In genomic region chr15:72118400-72118978, GRCh38 we compare ENCODE assay signal across 8 cellular contexts. TPM values are rescaled to one million over a fixed set of nuclear protein-coding genes. Genes with fewer than 3 reads are reported as not detected.
DNase-seq lines count a peak whose midpoint lies in the region; ATAC-seq and TF ChIP-seq lines count a peak whose summit lies in the region.

TSS of gene SENP8 (plus strand) at chr15:72118403. CDS start at chr15:72139624, 21,221 bp downstream.

- peak within 1 kb of the TSS; percentile 89 to 98 (median 95) for H3K27ac ChIP-seq in BLaER1 treated with 17β-estradiol and CSF1 and Interleukin-3, amounts not matched to agents 10 nM and 100 nM
- H3K27ac ChIP-seq in heart right ventricle (peak within 1 kb of the TSS; percentile 88 to 99 (median 98)), gastrocnemius medialis (peak within 1 kb of the TSS; percentile 92 to 98 (median 95))

- no peak for DNase-seq in heart right ventricle
- no peak for DNase-seq in gastrocnemius medialis
- no peak for DNase-seq in GF-D8 (lab: John Stamatoyannopoulos, UW)
- DNase-seq in glomerular visceral epithelial cell (ENCODE audit: extremely low spot score), result no peak

- WGBS in heart right ventricle, 2 donors, result 1% methylated on average over 25 of the region's 25 CpGs

- ATAC-seq in GM19023 (IDR thresholded peaks at IDR 0.05; ENCODE audit: unreplicated experiment) (peak; percentile 29), HG03520 (IDR thresholded peaks at IDR 0.05; ENCODE audit: unreplicated experiment) (peak; percentile 29), heart right ventricle (peak; percentile 53 to 86 (median 72)), gastrocnemius medialis (peak; percentile 49 to 55)
- peak; percentile 64 for ATAC-seq in activated T-helper 17 cell treated with anti-CD3 and anti-CD28 coated beads, Interleukin-2, amount 50 U/mL, for 72 hours (replicated peaks)

- in situ Hi-C loops in gastrocnemius medialis (cut with MboI; ENCODE audit: low sequenced_read_pairs in 4 of 4), result no loop called here

- no peak for TF ChIP-seq POLR2A in gastrocnemius medialis (IDR thresholded peaks at IDR 0.05)

- peaks cover 0 to 37% (median 11%) of the 10 kb centered on the region in 11 experiments; a peak in 10 of 22 replicates for H4K20me1 ChIP-seq in BLaER1 treated with 17β-estradiol and CSF1 and Interleukin-3, amounts not matched to agents 10 nM and 100 nM

- H3K4me3 ChIP-seq in BLaER1 treated with 17β-estradiol and CSF1 and Interleukin-3, amounts not matched to agents 10 nM and 100 nM, result peak within 1 kb of the TSS; percentile 82 to 98 (median 89)
- H3K4me3 ChIP-seq in heart right ventricle (peak within 1 kb of the TSS; percentile 74 to 98 (median 92)), gastrocnemius medialis (peak within 1 kb of the TSS; percentile 73 to 96 (median 77))

- H3K36me3 ChIP-seq in BLaER1 treated with 17β-estradiol and CSF1 and Interleukin-3, amounts not matched to agents 10 nM and 100 nM, result no peaks in the 10 kb centered on the region
- H3K36me3 ChIP-seq in heart right ventricle (no peaks in the 10 kb centered on the region), gastrocnemius medialis (no peaks in the 10 kb centered on the region)

- H3K4me1 Mint-ChIP-seq in activated T-helper 17 cell treated with anti-CD3 and anti-CD28 coated beads, Interleukin-2, amount 50 U/mL, for 72 hours, result peaks cover 25% of the 10 kb centered on the region

- peaks cover 19 to 28% (median 24%) of the 10 kb centered on the region in 10 experiments for H3K4me1 ChIP-seq in BLaER1 treated with 17β-estradiol and CSF1 and Interleukin-3, amounts not matched to agents 10 nM and 100 nM
- H3K4me1 ChIP-seq in heart right ventricle (peaks cover 0 to 42% (median 26%) of the 10 kb centered on the region in 9 donors), gastrocnemius medialis (peaks cover 32 to 40% of the 10 kb centered on the region in 2 donors)

- no peaks in the 10 kb centered on the region for H3K27me3 Mint-ChIP-seq in activated T-helper 17 cell treated with anti-CD3 and anti-CD28 coated beads, Interleukin-2, amount 50 U/mL, for 72 hours

- no peaks in the 10 kb centered on the region for H3K9me3 Mint-ChIP-seq in activated T-helper 17 cell treated with anti-CD3 and anti-CD28 coated beads, Interleukin-2, amount 50 U/mL, for 72 hours

- peak within 1 kb of the TSS; percentile 99 for H3K4me3 Mint-ChIP-seq in activated T-helper 17 cell treated with anti-CD3 and anti-CD28 coated beads, Interleukin-2, amount 50 U/mL, for 72 hours

- H3K36me3 Mint-ChIP-seq in activated T-helper 17 cell treated with anti-CD3 and anti-CD28 coated beads, Interleukin-2, amount 50 U/mL, for 72 hours (ENCODE audit: low read depth), result peaks cover 4% of the 10 kb centered on the region

- intact Hi-C loops in heart right ventricle (cut with DNase I) (loop anchor here in 2 of 10 donors (2.0 to 10.0 kb wide), 2 partner anchors 36 to 74 kb away; no protein-coding TSS in a partner anchor), gastrocnemius medialis (cut with DNase I; ENCODE audit: low total_unique reads) (loop anchor here (2.0 to 5.0 kb wide), 3 partner anchors 96 to 154 kb away; partner anchors contain the start of genes PARP6 and PKM)

- H3K27me3 ChIP-seq in BLaER1 treated with 17β-estradiol and CSF1 and Interleukin-3, amounts not matched to agents 10 nM and 100 nM, result no peaks in the 10 kb centered on the region
- no peaks in the 10 kb centered on the region for H3K27me3 ChIP-seq in heart right ventricle
- H3K27me3 ChIP-seq in gastrocnemius medialis, result no peaks in the 10 kb centered on the region

- no peak for TF ChIP-seq CTCF in heart right ventricle (IDR thresholded peaks at IDR 0.05)
- no peak for TF ChIP-seq CTCF in gastrocnemius medialis (IDR thresholded peaks at IDR 0.05 in 4 of 5, conservative IDR thresholded peaks at IDR 0.05 in 1 of 5)

- H3K27ac Mint-ChIP-seq in activated T-helper 17 cell treated with anti-CD3 and anti-CD28 coated beads, Interleukin-2, amount 50 U/mL, for 72 hours, result peak within 1 kb of the TSS; percentile 98

- peak within 1 kb of the TSS; percentile 88 to 97 (median 93) for H3K9ac ChIP-seq in BLaER1 treated with 17β-estradiol and CSF1 and Interleukin-3, amounts not matched to agents 10 nM and 100 nM

- H3K4me2 ChIP-seq in BLaER1 treated with 17β-estradiol and CSF1 and Interleukin-3, amounts not matched to agents 10 nM and 100 nM, result peak within 1 kb of the TSS; percentile 83 to 98 (median 94)

- H3K9me3 ChIP-seq in BLaER1 treated with 17β-estradiol and CSF1 and Interleukin-3, amounts not matched to agents 10 nM and 100 nM (replicated peaks in 1 of 11), result no peaks in the 10 kb centered on the region
- H3K9me3 ChIP-seq in heart right ventricle, result no peaks in the 10 kb centered on the region
- no peaks in the 10 kb centered on the region for H3K9me3 ChIP-seq in gastrocnemius medialis

RNA-seq across cellular contexts. Expression of gene SENP8, which starts in this region (rescaled TPM):
- total RNA-seq in activated T-helper 17 cell treated with anti-CD3 and anti-CD28 coated beads, Interleukin-2, amount 50 U/mL, for 72 hours, result 1 to 10 TPM in 1 of 2 donors, under 1 TPM in 1; 0.82 to 2.7 TPM
- total RNA-seq in heart right ventricle (1 to 10 TPM; 5.2 to 8.8 (median 6.7) TPM), gastrocnemius medialis (1 to 10 TPM; 1.0 to 3.6 (median 2.7) TPM)
- 1 to 10 TPM; 1.8 to 3.2 TPM for polyA plus RNA-seq in heart right ventricle
